ENCODE assay signal across 1 cellular context in the genomic region with DNA sequence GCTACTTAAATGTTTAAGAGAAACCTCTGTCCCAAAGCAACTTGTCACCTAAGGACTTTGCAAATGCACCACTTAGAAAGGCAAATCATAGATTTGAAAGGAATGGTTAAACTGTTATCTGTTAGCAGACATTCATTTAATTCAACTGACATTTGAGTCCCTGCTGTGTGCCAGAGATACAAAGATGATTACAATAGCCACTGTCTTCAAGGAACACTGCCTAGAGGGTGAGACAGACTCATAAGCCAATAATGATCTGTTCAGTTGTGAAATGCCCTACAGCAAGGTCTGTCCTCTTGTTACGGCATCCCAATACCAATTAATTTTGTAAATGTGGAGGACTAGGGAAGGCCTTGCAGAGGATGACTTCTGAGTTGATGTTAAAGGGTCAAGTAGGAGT.
TF ChIP-seq lines count a peak whose summit lies in the region.

No MANE protein-coding gene starts in this region.

TF ChIP-seq in endothelial cell of umbilical vein, 7 proteins besides CTCF, POLR2A, EP300 and RAD21 (continued from another document):
- TF ChIP-seq, protein P1, sequence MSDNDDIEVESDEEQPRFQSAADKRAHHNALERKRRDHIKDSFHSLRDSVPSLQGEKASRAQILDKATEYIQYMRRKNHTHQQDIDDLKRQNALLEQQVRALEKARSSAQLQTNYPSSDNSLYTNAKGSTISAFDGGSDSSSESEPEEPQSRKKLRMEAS (IDR thresholded peaks at IDR 0.05; ENCODE audit: insufficient read depth, insufficient read length) = no peak
- TF ChIP-seq FOS (IDR thresholded peaks at IDR 0.05; ENCODE audit: borderline replicate concordance, insufficient read depth, low read length) = no peak
